Comparison of ENCODE assay signal across 2 cellular contexts in the genomic region with DNA sequence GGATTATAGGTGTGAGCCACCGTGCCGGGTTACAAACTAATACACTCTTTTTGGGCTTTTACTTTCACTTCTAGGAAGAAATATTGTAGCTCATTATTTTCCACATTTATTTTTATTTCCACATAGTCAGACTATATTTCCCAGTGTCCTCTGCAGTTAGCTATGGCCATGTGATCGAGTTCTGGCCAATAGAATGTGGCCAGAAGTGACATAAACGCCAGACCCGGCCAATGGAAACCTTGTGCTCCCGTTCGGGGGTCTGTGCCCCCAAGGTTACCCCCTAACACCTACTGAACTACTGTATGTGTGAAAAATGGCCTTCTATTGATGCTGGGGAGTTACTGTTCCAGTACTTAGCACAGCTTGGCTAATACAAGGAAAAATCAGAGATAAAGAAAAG.
A peak's percentile ranks its signal among the peaks of the same experiment; 100 is the strongest.
TF ChIP-seq lines count a peak whose summit lies in the region.

No MANE protein-coding gene starts in this region.

TF ChIP-seq in IMR-90, 13 proteins besides CTCF, POLR2A, EP300 and RAD21:
- TF ChIP-seq RCOR1 (IDR thresholded peaks at IDR 0.05; ENCODE audit: insufficient replicate concordance, low read length) (no peak), USF2 (IDR thresholded peaks at IDR 0.05; ENCODE audit: low read depth, low read length) (peak; percentile 31; the same call in 1 of the 2 replicates)

TF ChIP-seq in GM12878, 131 proteins besides CTCF, POLR2A, EP300 and RAD21:
- TF ChIP-seq, protein P1, sequence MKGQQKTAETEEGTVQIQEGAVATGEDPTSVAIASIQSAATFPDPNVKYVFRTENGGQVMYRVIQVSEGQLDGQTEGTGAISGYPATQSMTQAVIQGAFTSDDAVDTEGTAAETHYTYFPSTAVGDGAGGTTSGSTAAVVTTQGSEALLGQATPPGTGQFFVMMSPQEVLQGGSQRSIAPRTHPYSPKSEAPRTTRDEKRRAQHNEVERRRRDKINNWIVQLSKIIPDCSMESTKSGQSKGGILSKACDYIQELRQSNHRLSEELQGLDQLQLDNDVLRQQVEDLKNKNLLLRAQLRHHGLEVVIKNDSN (IDR thresholded peaks at IDR 0.05; ENCODE audit: borderline replicate concordance, extremely low read length, insufficient read depth, low read depth, low read length): peak; percentile 13
- no peak for TF ChIP-seq ZZZ3 (IDR thresholded peaks at IDR 0.05; ENCODE audit: control insufficient read depth, insufficient read length, low read depth)
